23 cellular contexts compared by ENCODE assay signal in the genomic region with DNA sequence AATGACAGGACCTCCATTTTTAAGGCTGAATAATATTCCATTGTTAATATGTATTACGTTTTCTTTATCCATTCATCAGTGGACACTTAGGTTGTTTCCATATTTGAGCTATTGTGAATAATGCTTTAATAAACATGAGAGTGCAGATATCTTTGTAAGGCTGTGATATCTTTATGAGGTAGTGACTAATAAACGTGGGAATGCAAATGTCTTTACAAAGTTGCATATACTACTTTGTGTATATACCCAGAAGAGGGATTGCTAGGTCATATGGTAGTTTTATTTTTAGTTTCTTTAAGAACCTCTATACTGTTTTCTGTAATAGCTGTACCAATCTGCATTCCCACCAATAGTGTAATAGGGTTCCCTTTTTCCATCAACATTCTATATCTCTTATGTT.
"Had no signal": no experiment of that assay in that cellular context is flagged by ENCODE, and none has a peak within 500 bp of the region (broad histone marks: within the 10 kb centered on the region; RNA-seq: fewer than 3 reads in every experiment).

No MANE protein-coding gene starts in this region.

- H3K4me2 ChIP-seq: SK-N-SH had no signal

- H3K9ac ChIP-seq: SK-N-SH had no signal

- H3K9me3 ChIP-seq: SK-N-SH had no signal

- DNase-seq: Karpas-422, KG1, MM.1S, MV-4-11, NCI-H1048, NCI-H1105, NCI-H1417, NCI-H1436 treated with DMSO at 0.1 percent for 48 hours, NCI-H1694, NCI-H187 treated with DMSO at 0.1 percent for 48 hours, NCI-H2029 treated with DMSO at 0.1 percent for 48 hours, NCI-H2107, NCI-H2227 treated with DMSO at 0.1 percent for 48 hours, NCI-H446, NCI-H510A, NCI-H524 treated with DMSO at 0.1 percent for 48 hours, NCI-H69, NCI-H774, SHP77, SK-N-SH, SW 1271 had no signal

- ATAC-seq: Panc1 had no signal

- H3K27ac ChIP-seq: RWPE1 had no signal
